ENCODE assay signal across 9 cellular contexts in the genomic region with DNA sequence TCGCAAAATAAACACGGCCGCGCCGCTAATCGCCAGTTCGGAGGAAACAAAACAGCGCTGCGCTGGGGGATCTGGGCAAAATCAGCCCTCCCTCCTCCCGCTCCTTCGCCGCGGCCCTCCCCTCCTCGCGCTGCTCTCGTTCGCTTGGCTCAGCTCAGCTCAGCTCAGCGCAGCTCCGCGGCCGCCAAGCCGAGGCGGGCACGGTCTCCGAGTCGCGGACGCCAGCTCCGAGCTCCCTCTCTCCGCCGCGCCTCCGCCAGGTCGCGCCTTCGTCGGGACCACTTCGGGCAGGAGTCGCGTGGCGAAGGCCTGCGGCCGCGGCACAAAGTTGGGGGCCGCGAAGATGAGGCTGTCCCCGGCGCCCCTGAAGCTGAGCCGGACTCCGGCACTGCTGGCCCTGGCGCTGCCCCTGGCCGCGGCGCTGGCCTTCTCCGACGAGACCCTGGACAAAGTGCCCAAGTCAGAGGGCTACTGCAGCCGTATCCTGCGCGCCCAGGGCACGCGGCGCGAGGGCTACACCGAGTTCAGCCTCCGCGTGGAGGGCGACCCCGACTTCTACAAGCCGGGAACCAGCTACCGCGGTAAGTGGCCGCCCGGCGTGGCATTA. TPM values are rescaled to one million over a fixed set of nuclear protein-coding genes. Genes with fewer than 3 reads are reported as not detected.
DNase-seq lines count a peak whose midpoint lies in the region; ATAC-seq and TF ChIP-seq lines count a peak whose summit lies in the region.
"Had no signal": no experiment of that assay in that cellular context is flagged by ENCODE, and none has a peak within 500 bp of the region (broad histone marks: within the 10 kb centered on the region; RNA-seq: fewer than 3 reads in every experiment).

A gene (plus strand): TSS at position 162 of the 607 bp plus-strand sequence. CDS start 182 bp downstream, at position 344.

- H3K79me2 ChIP-seq in mesendoderm (ENCODE audit: control insufficient read depth, insufficient read depth, low read length) = no peaks in the 10 kb centered on the region

- H3K4ac ChIP-seq in mesendoderm (ENCODE audit: low read depth, low read length) = no peak within 1 kb of the TSS

- H3K27me3 ChIP-seq in dorsolateral prefrontal cortex = peaks cover 0 to 55% (median 34%) of the 10 kb centered on the region in 45 donors
- H3K27me3 ChIP-seq in mesendoderm (ENCODE audit: insufficient read depth, low read length, poor library complexity) = peaks cover 21% of the 10 kb centered on the region
- H3K27me3 ChIP-seq in MG63 = peaks cover 30% of the 10 kb centered on the region

- H3K27ac ChIP-seq in dorsolateral prefrontal cortex (peak within 1 kb of the TSS in 32 of 59 donors; percentile 4 to 75 (median 38)), mesendoderm (ENCODE audit: low read depth, low read length) (no peak within 1 kb of the TSS)

- H3K56ac ChIP-seq in mesendoderm (ENCODE audit: low read length) = peak within 1 kb of the TSS; percentile 85

- peak in 2 of 56 donors; percentile 5 to 7 for TF ChIP-seq CTCF in dorsolateral prefrontal cortex (IDR thresholded peaks at IDR 0.05 in 54 of 56, conservative IDR thresholded peaks at IDR 0.05 in 2 of 56; ENCODE audit: low read depth in 1 of 56, partially characterized antibody in 56 of 56)

- no peak within 1 kb of the TSS for H2BK5ac ChIP-seq in mesendoderm (ENCODE audit: low read length)

- H3K23ac ChIP-seq in mesendoderm (ENCODE audit: low read length) = peak within 1 kb of the TSS; percentile 75

- ATAC-seq in GM18511 (IDR thresholded peaks at IDR 0.05; ENCODE audit: unreplicated experiment) = no peak
- ATAC-seq: HCT116 had no signal

- no peak within 1 kb of the TSS for H4K8ac ChIP-seq in mesendoderm (ENCODE audit: low read depth, low read length)

- DNase-seq in GM03348 (ENCODE audit: low spot score) (peak; percentile 33), dorsolateral prefrontal cortex (peak in 5 of 10 donors; percentile 36 to 62 (median 51)), mesendoderm (peak; percentile 87), HuH-7 (ENCODE audit: low spot score) (no peak), MG63 (no peak)
- peak; percentile 31 for DNase-seq in activated CD4-positive, alpha-beta T cell treated with anti-CD3 and anti-CD28 coated beads for 1 hour
- DNase-seq in stimulated activated naive CD4-positive, alpha-beta T cell treated with Interleukin-2 at 50 U/mL for 16 hours (lab: John Stamatoyannopoulos, UW) = peak; percentile 20

- peak within 1 kb of the TSS; percentile 65 for H3K4me2 ChIP-seq in mesendoderm (ENCODE audit: low read length)

- H3K4me3 ChIP-seq in dorsolateral prefrontal cortex (peak within 1 kb of the TSS; percentile 25 to 67 (median 54)), mesendoderm (ENCODE audit: low read length) (peak within 1 kb of the TSS; percentile 9), MG63 (no peak within 1 kb of the TSS)

- WGBS in mesendoderm (ENCODE audit: extremely low coverage, insufficient coverage, low lambda C conversion rate) = no CpG with 5 or more reads among the region's 74 CpGs

- H2AK5ac ChIP-seq in mesendoderm (ENCODE audit: low read length) = no peak within 1 kb of the TSS

- no peaks in the 10 kb centered on the region for H3K36me3 ChIP-seq in mesendoderm (ENCODE audit: control insufficient read depth, insufficient read depth, low read length)
- no peaks in the 10 kb centered on the region for H3K36me3 ChIP-seq in MG63

- H3K79me1 ChIP-seq in mesendoderm (ENCODE audit: low read length) = no peaks in the 10 kb centered on the region

- no peak within 1 kb of the TSS for H4K5ac ChIP-seq in mesendoderm (ENCODE audit: low read length)

- H3K9ac ChIP-seq in mesendoderm (ENCODE audit: low read length) = peak within 1 kb of the TSS; percentile 67

- H3K18ac ChIP-seq in mesendoderm (ENCODE audit: low read length) = no peak within 1 kb of the TSS

- no peaks in the 10 kb centered on the region for H3K4me1 ChIP-seq in mesendoderm (ENCODE audit: control insufficient read depth, low read depth, low read length)

- H2BK120ac ChIP-seq in mesendoderm (ENCODE audit: low read depth, low read length) = no peak within 1 kb of the TSS

- intact Hi-C loops in dorsolateral prefrontal cortex (cut with DNase I) = loop anchor here in 1 of 2 donors (2.0 kb wide), 1 partner anchor 284 kb away; no protein-coding TSS in a partner anchor

- no peak within 1 kb of the TSS for H2BK15ac ChIP-seq in mesendoderm (replicated peaks; ENCODE audit: low read depth)

- H3K9me3 ChIP-seq in MG63 = no peaks in the 10 kb centered on the region

RNA-seq across cellular contexts. Expression of the gene that starts here (rescaled TPM):
- 10 to 100 TPM; 15.4 to 89.4 (median 39.1) TPM for total RNA-seq in dorsolateral prefrontal cortex
- 5.4 TPM for polyA plus RNA-seq in mesendoderm (2013, experiment 1 of 2)
- polyA plus RNA-seq in mesendoderm (2013, experiment 2 of 2) = 5.8 TPM
- not detected in 2 replicates for total RNA-seq in MG63 (2014; rRNA removed; shearing (Covaris generic); ENCODE audit: low replicate concordance)

Comparison
In these comparisons a context has a peak if more than half of its experiments do, and no peak if none do; other contexts are left out.
1. RNA of the gene that starts here (total RNA-seq): 15.4 to 89.4 TPM in dorsolateral prefrontal cortex; not detected in MG63; every median in the first group is over 10 times any median in the second.
2. DNase-seq: peak in GM03348 (single experiment), activated CD4-positive, alpha-beta T cell treated with anti-CD3 and anti-CD28 coated beads for 1 hour (single experiment), mesendoderm (single experiment) and stimulated activated naive CD4-positive, alpha-beta T cell treated with Interleukin-2 at 50 U/mL for 16 hours (single experiment); none in HuH-7 (single experiment) and MG63 (single experiment).